10 cellular contexts compared by ENCODE assay signal in the genomic region with DNA sequence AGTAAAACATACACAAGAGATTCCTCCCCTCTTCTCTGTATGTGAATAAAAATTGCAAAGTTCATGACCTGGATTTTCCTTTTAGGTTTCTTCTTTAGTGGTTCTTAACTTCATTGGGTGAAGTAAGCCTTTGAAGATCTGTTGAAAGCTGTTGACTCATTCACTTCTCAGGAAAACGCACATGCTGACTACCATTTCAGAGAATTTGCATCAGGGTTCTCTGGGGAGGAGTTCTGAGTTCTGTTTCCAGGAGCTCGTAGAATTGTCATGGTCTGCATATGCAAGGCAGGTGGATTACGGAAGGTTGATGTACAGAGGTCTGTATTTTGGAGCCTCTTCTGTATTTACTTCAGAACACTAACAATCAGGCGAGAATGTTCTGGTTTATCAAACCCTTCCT. TPM values are rescaled to one million over a fixed set of nuclear protein-coding genes. Genes with fewer than 3 reads are reported as not detected.
DNase-seq lines count a peak whose midpoint lies in the region; ATAC-seq and TF ChIP-seq lines count a peak whose summit lies in the region.
"Had no signal": no experiment of that assay in that cellular context is flagged by ENCODE, and none has a peak within 500 bp of the region (broad histone marks: within the 10 kb centered on the region; RNA-seq: fewer than 3 reads in every experiment).

No MANE protein-coding gene starts in this region.

- intact Hi-C loops in posterior vena cava (cut with DNase I), result no loop called here

- TF ChIP-seq CTCF in GM10248 (IDR thresholded peaks at IDR 0.05; ENCODE audit: control extremely low read depth, extremely low read depth, low read depth, missing control alignments), result no peak

- POLR2A ChIA-PET in GM10248 (lab: Yijun Ruan, JAX), result no interaction called here

- DNase-seq in GM10248 (ENCODE audit: extremely low spot score) (peak; percentile 17), MV-4-11 (lab: John Stamatoyannopoulos, UW) (peak; percentile 81), astrocyte of the hippocampus (ENCODE audit: low read depth, low spot score) (peak; percentile 50), foreskin melanocyte (no peak), DMS153 (lab: John Stamatoyannopoulos, UW) (no peak), posterior vena cava (ENCODE audit: low spot score) (no peak)
- DNase-seq in stimulated activated CD4-positive, alpha-beta T cell treated with anti-CD3 and anti-CD28 coated beads, Interleukin-12 subunit alpha, Interleukin-12 subunit beta, amount 100 ng/mL, for 48 hours (ENCODE audit: low read depth in 2 of 3, low spot score in 1 of 3), result peak; percentile 37 to 55 (median 49)
- DNase-seq: left colon, NCI-H1105 treated with DMSO at 0.1 percent for 48 hours had no signal

- ATAC-seq in HG03108 (IDR thresholded peaks at IDR 0.05; ENCODE audit: unreplicated experiment), result no peak

- CTCF ChIA-PET in GM10248 (lab: Yijun Ruan, JAX), result interaction anchor here (1.3 kb wide), 1 partner anchor 88 kb away, joined by 3 read pairs; no protein-coding TSS in a partner anchor

RNA-seq across cellular contexts. Expression of gene SLC26A4, which starts 1.0 kb away (rescaled TPM):
- total RNA-seq in posterior vena cava, result under 1 TPM; 0.57 to 0.60 TPM

Comparison
In these comparisons a context has a peak if more than half of its experiments do, and no peak if none do; other contexts are left out.
1. DNase-seq: peak in GM10248 (single experiment), MV-4-11 (single experiment), astrocyte of the hippocampus (single experiment) and stimulated activated CD4-positive, alpha-beta T cell treated with anti-CD3 and anti-CD28 coated beads, Interleukin-12 subunit alpha, Interleukin-12 subunit beta, amount 100 ng/mL, for 48 hours (3 of 3); none in foreskin melanocyte (single experiment), DMS153 (single experiment) and posterior vena cava (single experiment).